17 cellular contexts compared by ENCODE assay signal in the genomic region with DNA sequence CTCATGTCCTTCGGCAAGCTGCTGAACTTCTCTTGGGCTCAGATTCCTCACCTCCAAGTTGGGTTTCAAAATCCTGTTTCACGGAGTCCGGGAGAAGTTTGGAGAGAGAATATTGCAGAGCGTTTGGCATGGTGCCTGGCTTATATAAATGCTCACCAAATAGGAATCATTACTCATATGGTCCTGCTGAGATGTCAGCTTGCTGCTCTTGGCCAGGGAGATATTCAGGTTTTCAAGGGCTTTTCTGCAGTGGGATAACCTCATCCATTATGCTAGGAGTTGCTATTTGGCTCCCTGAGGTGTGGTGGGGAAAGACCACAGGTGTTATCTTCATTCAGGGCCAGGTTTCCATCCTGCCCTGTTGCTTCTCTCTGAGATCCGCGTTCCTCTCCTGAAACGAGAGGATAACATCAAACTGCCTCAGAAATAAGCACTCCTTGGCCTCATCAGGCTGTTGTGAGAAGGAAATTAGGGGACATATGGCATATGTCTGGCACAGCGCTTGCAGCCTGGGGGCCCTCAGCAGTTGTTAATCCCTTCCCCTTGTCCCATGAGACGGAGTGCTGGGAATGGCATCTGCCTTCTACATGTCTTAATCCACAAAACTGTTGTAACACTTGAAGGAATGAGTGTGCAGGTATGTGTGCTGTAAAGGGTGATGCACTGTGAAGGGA. TPM values are rescaled to one million over a fixed set of nuclear protein-coding genes. Genes with fewer than 3 reads are reported as not detected.
A peak's percentile ranks its signal among the peaks of the same experiment; 100 is the strongest.
DNase-seq lines count a peak whose midpoint lies in the region; ATAC-seq and TF ChIP-seq lines count a peak whose summit lies in the region.
"Had no signal": no experiment of that assay in that cellular context is flagged by ENCODE, and none has a peak within 500 bp of the region (broad histone marks: within the 10 kb centered on the region; RNA-seq: fewer than 3 reads in every experiment).

No MANE protein-coding gene starts in this region.

- no peak overlapping the region for H3K4me3 ChIP-seq in fibroblast of mammary gland (ENCODE audit: control insufficient read depth, low read depth, low read length)
- H3K4me3 ChIP-seq: adrenal gland, esophagus muscularis mucosa, skin epidermis, upper lobe of left lung had no signal

- peak; percentile 28 for DNase-seq in A172 (ENCODE audit: low spot score)
- peak; percentile 51 for DNase-seq in HFFc6
- peak; percentile 63 for DNase-seq in fibroblast of mammary gland (ENCODE audit: low read depth)
- DNase-seq in activated CD8-positive, alpha-beta memory T cell treated with anti-CD3 and anti-CD28 coated beads, Interleukin-2, amount 50 U/mL, for 48 hours: no peak
- DNase-seq in KG1 (lab: John Stamatoyannopoulos, UW): no peak
- DNase-seq: activated CD8-positive, alpha-beta memory T cell treated with anti-CD3 and anti-CD28 coated beads, Interleukin-2, amount 10 ng/mL, durations not matched to agents 7 days and 5 days; GDM1; NCI-H2029; upper lobe of left lung had no signal

- H3K4me1 Mint-ChIP-seq in HFFc6 (ENCODE audit: low read depth): peaks cover 14% of the 10 kb centered on the region

- H3K9me3 Mint-ChIP-seq in HFFc6: no peaks in the 10 kb centered on the region

- no peak for TF ChIP-seq CTCF in HFFc6 (IDR thresholded peaks at IDR 0.05)
- no peak for TF ChIP-seq CTCF in fibroblast of mammary gland (conservative IDR thresholded peaks at IDR 0.05; ENCODE audit: control insufficient read depth, insufficient read depth, low read depth, low read length)

- H3K27ac Mint-ChIP-seq in HFFc6: no peak overlapping the region
- H3K27ac Mint-ChIP-seq: activated CD8-positive, alpha-beta memory T cell treated with anti-CD3 and anti-CD28 coated beads, Interleukin-2, amount 10 ng/mL, durations not matched to agents 7 days and 5 days; nephron had no signal

- peak; percentile 44; the same call in 2 of the 3 replicates for ATAC-seq in SK-N-SH treated with all-trans-retinoic acid at 6 μM for 48 hours
- no peak for ATAC-seq in GM21619 (IDR thresholded peaks at IDR 0.05; ENCODE audit: unreplicated experiment)
- no peak for ATAC-seq in HG03135 (IDR thresholded peaks at IDR 0.05; ENCODE audit: unreplicated experiment)
- ATAC-seq: activated CD8-positive, alpha-beta memory T cell treated with anti-CD3 and anti-CD28 coated beads, Interleukin-2, amount 10 ng/mL, durations not matched to agents 7 days and 5 days; Panc1 had no signal

- H3K4me3 Mint-ChIP-seq in HFFc6: no peak overlapping the region
- H3K4me3 Mint-ChIP-seq: activated CD8-positive, alpha-beta memory T cell treated with anti-CD3 and anti-CD28 coated beads, Interleukin-2, amount 10 ng/mL, durations not matched to agents 7 days and 5 days; nephron had no signal

- H3K27me3 Mint-ChIP-seq in HFFc6 (ENCODE audit: insufficient read depth): peaks cover 15% of the 10 kb centered on the region

- no peaks in the 10 kb centered on the region for H3K36me3 Mint-ChIP-seq in HFFc6 (ENCODE audit: low read depth)

TF ChIP-seq in SK-N-SH treated with all-trans-retinoic acid at 6 μM for 48 hours, 23 proteins besides CTCF, POLR2A, EP300 and RAD21:
- TF ChIP-seq CSDC2 (CRISPR knock-in tag; IDR thresholded peaks at IDR 0.05) (no peak), TCF4 (CRISPR knock-in tag; IDR thresholded peaks at IDR 0.05; ENCODE audit: borderline replicate concordance) (peak; percentile 23; the same call in 1 of the 2 replicates), ISL1 (CRISPR knock-in tag; IDR thresholded peaks at IDR 0.05) (no peak)
TF ChIP-seq in SK-N-SH treated with all-trans-retinoic acid at 6 μM for 48 hours: peak in this region for 1.

RNA-seq across cellular contexts. Expression of gene ACER3, which starts 29.9 kb away (rescaled TPM):
- 17.9 and 18.3 TPM in 2 replicates for total RNA-seq in A172 (2014; rRNA removed; shearing (Covaris generic))
- total RNA-seq in HFFc6 (2021; fragmentation: NEBNext Ultra II Directional; extraction: Animal tissue kit (Norgen Biotek cat#: 25700)): 10 to 100 TPM; 13.9 to 18.2 (median 15.3) TPM

RNA-seq across cellular contexts. Expression of gene TSKU, which starts 47.6 kb away (rescaled TPM):
- 37.7 and 41.5 TPM in 2 replicates for total RNA-seq in A172 (2014; rRNA removed; shearing (Covaris generic))
- 10 to 100 TPM in 3 of 6 experiments, 1 to 10 TPM in 3; 8.3 to 11.0 (median 10.1) TPM for total RNA-seq in HFFc6 (2021; fragmentation: NEBNext Ultra II Directional; extraction: Animal tissue kit (Norgen Biotek cat#: 25700))

Comparison
In these comparisons a context has a peak if more than half of its experiments do, and no peak if none do; other contexts are left out.
1. DNase-seq: peak in A172 (single experiment), HFFc6 (single experiment) and fibroblast of mammary gland (single experiment); none in activated CD8-positive, alpha-beta memory T cell treated with anti-CD3 and anti-CD28 coated beads, Interleukin-2, amount 50 U/mL, for 48 hours (single experiment) and KG1 (single experiment).